In genomic region chr11:57321388-57321995, GRCh38 we compare ENCODE assay signal across 1 cellular context.
TF ChIP-seq lines count a peak whose summit lies in the region.

No MANE protein-coding gene starts in this region.

TF ChIP-seq in WTC11, 78 proteins besides CTCF, POLR2A, EP300 and RAD21 (continued from another document):
- TF ChIP-seq USF1 (CRISPR knock-in tag; IDR thresholded peaks at IDR 0.05) (no peak), GRHL2 (CRISPR knock-in tag; IDR thresholded peaks at IDR 0.05; ENCODE audit: insufficient replicate concordance, severe bottlenecking) (no peak)
